7 cellular contexts compared by ENCODE assay signal in the genomic region with DNA sequence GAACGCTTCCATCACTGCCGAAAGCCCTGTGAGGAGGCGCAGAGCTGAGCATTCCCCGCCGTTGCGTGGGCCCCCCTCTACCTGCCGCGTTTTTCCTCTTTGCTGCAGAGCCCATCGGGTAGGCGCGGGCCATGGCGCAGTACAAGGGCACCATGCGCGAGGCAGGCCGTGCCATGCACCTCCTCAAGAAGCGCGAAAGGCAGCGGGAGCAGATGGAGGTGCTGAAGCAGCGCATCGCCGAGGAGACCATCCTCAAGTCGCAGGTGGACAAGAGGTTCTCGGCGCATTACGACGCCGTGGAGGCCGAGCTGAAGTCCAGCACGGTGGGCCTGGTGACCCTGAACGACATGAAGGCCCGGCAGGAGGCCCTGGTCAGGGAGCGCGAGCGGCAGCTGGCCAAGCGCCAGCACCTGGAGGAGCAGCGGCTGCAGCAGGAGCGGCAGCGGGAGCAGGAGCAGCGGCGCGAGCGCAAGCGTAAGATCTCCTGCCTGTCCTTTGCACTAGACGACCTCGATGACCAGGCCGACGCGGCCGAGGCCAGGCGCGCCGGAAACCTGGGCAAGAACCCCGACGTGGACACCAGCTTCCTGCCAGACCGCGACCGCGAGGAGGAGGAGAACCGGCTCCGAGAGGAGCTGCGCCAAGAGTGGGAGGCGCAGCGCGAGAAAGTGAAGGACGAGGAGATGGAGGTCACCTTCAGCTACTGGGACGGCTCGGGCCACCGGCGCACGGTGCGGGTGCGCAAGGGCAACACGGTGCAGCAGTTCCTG. TPM values are rescaled to one million over a fixed set of nuclear protein-coding genes. Genes with fewer than 3 reads are reported as not detected.
DNase-seq lines count a peak whose midpoint lies in the region; ATAC-seq and TF ChIP-seq lines count a peak whose summit lies in the region.

No MANE protein-coding gene starts in this region.

- H3K9me2 ChIP-seq in GM23248 (ENCODE audit: insufficient read depth), result no peaks in the 10 kb centered on the region

- TF ChIP-seq CTCF in activated B cell treated with CpG ODN at 0.5 μM for 24 hours (IDR thresholded peaks at IDR 0.05) (no peak), retinal pigment epithelial cell (conservative IDR thresholded peaks at IDR 0.05; ENCODE audit: low read depth, low read length) (no peak)

- H3K4me1 ChIP-seq in GM23248 (ENCODE audit: insufficient read depth), result peaks cover 1% of the 10 kb centered on the region

- no peaks in the 10 kb centered on the region for H3K27me3 Mint-ChIP-seq in activated B cell treated with CpG ODN at 0.5 μM for 24 hours

- H3K9me3 Mint-ChIP-seq in activated B cell treated with CpG ODN at 0.5 μM for 24 hours, result no peaks in the 10 kb centered on the region

- no peaks in the 10 kb centered on the region for H3K9me3 ChIP-seq in GM23248 (ENCODE audit: low read depth)

- no peaks in the 10 kb centered on the region for H3F3A ChIP-seq in GM23248 (ENCODE audit: insufficient read depth)

- H3K36me3 Mint-ChIP-seq in activated B cell treated with CpG ODN at 0.5 μM for 24 hours (ENCODE audit: low read depth), result no peaks in the 10 kb centered on the region

- in situ Hi-C loops in GM23248 (cut with MboI), result no loop called here

- peaks cover 11% of the 10 kb centered on the region for H3K79me2 ChIP-seq in GM23248 (ENCODE audit: insufficient read depth)

- peak overlapping the region; percentile 80 for H3K27ac Mint-ChIP-seq in activated B cell treated with CpG ODN at 0.5 μM for 24 hours

- H3K4me1 Mint-ChIP-seq in activated B cell treated with CpG ODN at 0.5 μM for 24 hours, result peaks cover 22% of the 10 kb centered on the region

- ATAC-seq in activated B cell treated with CpG ODN at 0.5 μM for 24 hours (ENCODE audit: low read depth) (no peak), GM21381 (IDR thresholded peaks at IDR 0.05; ENCODE audit: unreplicated experiment) (no peak), HG03039 (IDR thresholded peaks at IDR 0.05; ENCODE audit: unreplicated experiment) (no peak)

- peak overlapping the region; percentile 67 for H2AFZ ChIP-seq in GM23248

- H3K9ac ChIP-seq in GM23248, result peak overlapping the region; percentile 56

- POLR2A ChIA-PET in activated B cell treated with CpG ODN at 0.5 μM for 24 hours (lab: Charles Lee), result interaction anchor here (0.6 to 2.8 kb wide), 8 partner anchors 46 to 171 kb away, joined by 3 to 23 read pairs (median 5); a partner anchor contains a TSS

- H3K27ac ChIP-seq in GM23248, result 0 out of 2 replicates have a peak overlapping the region, but pooled peaks have one; percentile 9

- CTCF ChIA-PET in activated B cell treated with CpG ODN at 0.5 μM for 24 hours (lab: Charles Lee), result interaction anchor here (1.0 to 3.7 kb wide), 14 partner anchors 12 to 171 kb away, joined by 3 to 18 read pairs (median 6); a partner anchor contains a TSS

- WGBS in GM23248 (ENCODE audit: low coverage in 1 of 2, low lambda C conversion rate in 2 of 2, missing lambda C conversion rate in 2 of 2), 2 experiments, result 51 to 74% methylated on average over 59 to 70 of the region's 73 CpGs

- H3K4me3 ChIP-seq in GM23248 (peak overlapping the region; percentile 69), retinal pigment epithelial cell (ENCODE audit: low read length) (peak overlapping the region; percentile 62)

- DNase-seq in GM23248 (peak; percentile 48), activated B cell treated with CpG ODN at 0.5 μM for 24 hours (no peak), head of caudate nucleus (peak in 34 of 42 donors; percentile 18 to 70 (median 40)), retinal pigment epithelial cell (ENCODE audit: low read depth) (no peak), DMS53 treated with DMSO at 0.1 percent for 48 hours (lab: John Stamatoyannopoulos, UW; ENCODE audit: unreplicated experiment) (no peak)

- H3K4me2 ChIP-seq in GM23248 (ENCODE audit: unreplicated experiment), result peak overlapping the region; percentile 45

- intact Hi-C loops in activated B cell treated with CpG ODN at 0.5 μM for 24 hours (cut with micrococcal nuclease) (loop anchor here (1.0 to 10.0 kb wide), 8 partner anchors 45 to 306 kb away; a partner anchor contains a TSS), head of caudate nucleus (cut with DNase I) (loop anchor here (2.0 kb wide), 1 partner anchor 103 kb away; no protein-coding TSS in a partner anchor)

- H3K4me3 Mint-ChIP-seq in activated B cell treated with CpG ODN at 0.5 μM for 24 hours, result peak overlapping the region; percentile 80

- H3K36me3 ChIP-seq in GM23248 (ENCODE audit: low read depth), result no peaks in the 10 kb centered on the region

- H3K27me3 ChIP-seq in GM23248 (replicated peaks; ENCODE audit: insufficient read depth), result no peaks in the 10 kb centered on the region

- no peaks in the 10 kb centered on the region for H4K20me1 ChIP-seq in GM23248 (ENCODE audit: insufficient read depth)

RNA-seq across cellular contexts. Expression of a gene that starts 0.7 kb away (rescaled TPM):
- 6.1 and 7.6 TPM in 2 replicates for total RNA-seq in GM23248 (2014; rRNA removed; shearing (Covaris generic))
- polyA plus RNA-seq in GM23248 (2016; fragmentation: Nextera tagmentation; extraction: Ambion mirVana), result 12.1 and 14.0 TPM in 2 replicates
- 7.6 and 8.1 TPM in 2 replicates for total RNA-seq in activated B cell treated with CpG ODN at 0.5 μM for 24 hours

Comparison
In these comparisons a context has a peak if more than half of its experiments do, and no peak if none do; other contexts are left out.
1. DNase-seq: peak in GM23248 (single experiment) and head of caudate nucleus (34 of 42); none in activated B cell treated with CpG ODN at 0.5 μM for 24 hours (single experiment), retinal pigment epithelial cell (single experiment) and DMS53 treated with DMSO at 0.1 percent for 48 hours (single experiment).